ENCODE assay signal across 10 cellular contexts in genomic region chr6:33851959-33852358, GRCh38. TPM values are rescaled to one million over a fixed set of nuclear protein-coding genes. Genes with fewer than 3 reads are reported as not detected.
A peak's percentile ranks its signal among the peaks of the same experiment; 100 is the strongest.
DNase-seq lines count a peak whose midpoint lies in the region; ATAC-seq and TF ChIP-seq lines count a peak whose summit lies in the region.
"Had no signal": no experiment of that assay in that cellular context is flagged by ENCODE, and none has a peak within 500 bp of the region (broad histone marks: within the 10 kb centered on the region; RNA-seq: fewer than 3 reads in every experiment).

No MANE protein-coding gene starts in this region.

- POLR2A ChIA-PET in Panc1 (lab: Charles Lee): no interaction called here

- H3K36me3 Mint-ChIP-seq in type B pancreatic cell (no peaks in the 10 kb centered on the region), mesothelial cell of epicardium (no peaks in the 10 kb centered on the region)

- BruUV-seq in Panc1 (replicated peaks; lab: Mats Ljungman, UMichigan): no TSS peak

- no peaks in the 10 kb centered on the region for H3K27me3 ChIP-seq in right atrium auricular region
- H3K27me3 ChIP-seq in Panc1 (ENCODE audit: control insufficient read depth, insufficient read depth, low read length): no peaks in the 10 kb centered on the region

- DNase-seq in Right ventricle myocardium inferior (ENCODE audit: missing footprints) (peak; percentile 62), right atrium auricular region (ENCODE audit: low spot score) (no peak), Panc1 (ENCODE audit: low read depth, low spot score) (no peak), fibroblast of the aortic adventitia (ENCODE audit: low read depth) (no peak), type B pancreatic cell (ENCODE audit: extremely low spot score, unreplicated experiment) (no peak), putamen (ENCODE audit: low spot score) (no peak), mesothelial cell of epicardium (ENCODE audit: low spot score in 2 of 2, unreplicated experiment in 2 of 2) (no peak)

- H3K4me3 Mint-ChIP-seq in type B pancreatic cell (no peak overlapping the region), mesothelial cell of epicardium (no peak overlapping the region)
- H3K4me3 Mint-ChIP-seq: dendritic cell treated with granulocyte-macrophage colony-stimulating factor and Interleukin-4, amounts not matched to agents 40 ng/mL and 50 ng/mL, for 4 days had no signal

- CTCF ChIA-PET in Panc1 (lab: Charles Lee): interaction anchor here (1.0 kb wide), 1 partner anchor 203 kb away, joined by 5 read pairs; no protein-coding TSS in a partner anchor

- intact Hi-C loops in Right ventricle myocardium inferior (cut with DNase I) (no loop called here), Panc1 (cut with micrococcal nuclease; ENCODE audit: unreplicated experiment) (no loop called here)

- peak in 1 of 2 donors; percentile 47 for TF ChIP-seq CTCF in right atrium auricular region (IDR thresholded peaks at IDR 0.05)
- TF ChIP-seq CTCF in Panc1 (IDR thresholded peaks at IDR 0.05): no peak; the same call in 1 of the 2 replicates
- TF ChIP-seq CTCF in fibroblast of the aortic adventitia (IDR thresholded peaks at IDR 0.05; ENCODE audit: insufficient read depth, low read length): peak; percentile 57
- peak; percentile 66 for TF ChIP-seq CTCF in type B pancreatic cell (conservative IDR thresholded peaks at IDR 0.05)
- no peak for TF ChIP-seq CTCF in mesothelial cell of epicardium (IDR thresholded peaks at IDR 0.05; ENCODE audit: unreplicated experiment)

- peak; percentile 30 for ATAC-seq in Right ventricle myocardium inferior
- peak; percentile 83 for ATAC-seq in Panc1
- no peak for ATAC-seq in HG03159 (IDR thresholded peaks at IDR 0.05; ENCODE audit: unreplicated experiment)

- no peaks in the 10 kb centered on the region for H3K36me3 ChIP-seq in right atrium auricular region
- H3K36me3 ChIP-seq in Panc1 (ENCODE audit: control insufficient read depth, insufficient read depth, low read length): no peaks in the 10 kb centered on the region

- H3K9me3 ChIP-seq in right atrium auricular region: no peaks in the 10 kb centered on the region
- no peaks in the 10 kb centered on the region for H3K9me3 ChIP-seq in Panc1 (ENCODE audit: control insufficient read depth, insufficient read depth, low read depth, low read length)

- H3K27ac ChIP-seq in right atrium auricular region: no peak overlapping the region
- H3K27ac ChIP-seq in Panc1 (ENCODE audit: low read length): no peak overlapping the region

- peaks cover 13% of the 10 kb centered on the region for H3K27me3 Mint-ChIP-seq in type B pancreatic cell
- H3K27me3 Mint-ChIP-seq in mesothelial cell of epicardium (ENCODE audit: low read depth): peaks cover 9% of the 10 kb centered on the region

- no peak overlapping the region for H3K4me3 ChIP-seq in right atrium auricular region
- H3K4me3 ChIP-seq in Panc1 (ENCODE audit: low read depth in 2 of 2, low read length in 2 of 2): no peak overlapping the region
- no peak overlapping the region for H3K4me3 ChIP-seq in fibroblast of the aortic adventitia (ENCODE audit: low read depth, low read length)

- H3K27ac Mint-ChIP-seq in type B pancreatic cell: no peak overlapping the region
- H3K27ac Mint-ChIP-seq in mesothelial cell of epicardium: no peak overlapping the region
- H3K27ac Mint-ChIP-seq: dendritic cell treated with granulocyte-macrophage colony-stimulating factor and Interleukin-4, amounts not matched to agents 40 ng/mL and 50 ng/mL, for 4 days had no signal

- in situ Hi-C loops in Panc1 (cut with HindIII; ENCODE audit: low pct_unique_long_range_greater_than_20kb, low sequenced_read_pairs): no loop called here

- H3K4me1 ChIP-seq in right atrium auricular region (no peaks in the 10 kb centered on the region), Panc1 (ENCODE audit: control insufficient read depth, insufficient read depth, low read length) (no peaks in the 10 kb centered on the region; the same call in 1 of the 2 replicates)

- H3K4me1 Mint-ChIP-seq in type B pancreatic cell (ENCODE audit: unreplicated experiment) (peaks cover 15% of the 10 kb centered on the region), mesothelial cell of epicardium (peaks cover 12% of the 10 kb centered on the region)

- no peaks in the 10 kb centered on the region for H3K9me3 Mint-ChIP-seq in type B pancreatic cell
- no peaks in the 10 kb centered on the region for H3K9me3 Mint-ChIP-seq in mesothelial cell of epicardium
- H3K9me3 Mint-ChIP-seq: dendritic cell treated with granulocyte-macrophage colony-stimulating factor and Interleukin-4, amounts not matched to agents 40 ng/mL and 50 ng/mL, for 4 days had no signal

RNA-seq across cellular contexts. Expression of gene MLN, which starts 48.2 kb away (rescaled TPM):
- not detected for total RNA-seq in Right ventricle myocardium inferior
- not detected for total RNA-seq in right atrium auricular region
- not detected for total RNA-seq in Panc1 (2021; ENCODE audit: unreplicated experiment)
- not detected for polyA plus RNA-seq in Panc1 (2012; ENCODE audit: insufficient read length)
- not detected in 2 replicates for total RNA-seq in fibroblast of the aortic adventitia (ENCODE audit: low replicate concordance)
- total RNA-seq in type B pancreatic cell (ENCODE audit: low replicate concordance): 0.65 and 4.6 TPM in 2 replicates
- total RNA-seq in mesothelial cell of epicardium: not detected in 3 replicates
- total RNA-seq: NCI-H460 had no signal

Comparison
In these comparisons a context has a peak if more than half of its experiments do, and no peak if none do; other contexts are left out.
1. CTCF ChIP-seq: peak in fibroblast of the aortic adventitia (single experiment) and type B pancreatic cell (single experiment); none in Panc1 (single experiment) and mesothelial cell of epicardium (single experiment).